ENCODE assay signal across 1 cellular context in the genomic region with DNA sequence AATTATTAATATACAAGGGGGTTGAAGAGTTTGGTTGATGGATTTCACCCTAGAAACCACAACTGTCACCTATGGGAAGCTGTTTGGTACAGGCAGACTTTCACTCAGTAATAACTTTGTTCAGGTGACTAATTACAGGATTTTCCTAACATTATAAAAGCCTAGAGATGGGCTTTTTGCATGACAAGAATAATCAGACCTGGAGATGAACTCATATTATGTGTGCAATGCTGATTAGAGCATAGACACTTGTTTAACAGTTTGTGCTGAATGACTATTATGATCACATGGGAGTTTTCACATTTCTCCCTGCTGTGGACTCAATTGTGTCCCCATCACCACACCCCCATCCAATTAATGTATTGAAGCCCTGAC.
TF ChIP-seq lines count a peak whose summit lies in the region.

No MANE protein-coding gene starts in this region.

TF ChIP-seq in GM12878, 131 proteins besides CTCF, POLR2A, EP300 and RAD21 (continued from another document):
- TF ChIP-seq, protein P1, sequence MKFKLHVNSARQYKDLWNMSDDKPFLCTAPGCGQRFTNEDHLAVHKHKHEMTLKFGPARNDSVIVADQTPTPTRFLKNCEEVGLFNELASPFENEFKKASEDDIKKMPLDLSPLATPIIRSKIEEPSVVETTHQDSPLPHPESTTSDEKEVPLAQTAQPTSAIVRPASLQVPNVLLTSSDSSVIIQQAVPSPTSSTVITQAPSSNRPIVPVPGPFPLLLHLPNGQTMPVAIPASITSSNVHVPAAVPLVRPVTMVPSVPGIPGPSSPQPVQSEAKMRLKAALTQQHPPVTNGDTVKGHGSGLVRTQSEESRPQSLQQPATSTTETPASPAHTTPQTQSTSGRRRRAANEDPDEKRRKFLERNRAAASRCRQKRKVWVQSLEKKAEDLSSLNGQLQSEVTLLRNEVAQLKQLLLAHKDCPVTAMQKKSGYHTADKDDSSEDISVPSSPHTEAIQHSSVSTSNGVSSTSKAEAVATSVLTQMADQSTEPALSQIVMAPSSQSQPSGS (IDR thresholded peaks at IDR 0.05; ENCODE audit: low read length), result peak; percentile 29; the same call in 1 of the 2 replicates
- TF ChIP-seq POLR2AphosphoS2 (IDR thresholded peaks at IDR 0.05; ENCODE audit: low read depth, low read length), result no peak
